8 cellular contexts compared by ENCODE assay signal in the genomic region with DNA sequence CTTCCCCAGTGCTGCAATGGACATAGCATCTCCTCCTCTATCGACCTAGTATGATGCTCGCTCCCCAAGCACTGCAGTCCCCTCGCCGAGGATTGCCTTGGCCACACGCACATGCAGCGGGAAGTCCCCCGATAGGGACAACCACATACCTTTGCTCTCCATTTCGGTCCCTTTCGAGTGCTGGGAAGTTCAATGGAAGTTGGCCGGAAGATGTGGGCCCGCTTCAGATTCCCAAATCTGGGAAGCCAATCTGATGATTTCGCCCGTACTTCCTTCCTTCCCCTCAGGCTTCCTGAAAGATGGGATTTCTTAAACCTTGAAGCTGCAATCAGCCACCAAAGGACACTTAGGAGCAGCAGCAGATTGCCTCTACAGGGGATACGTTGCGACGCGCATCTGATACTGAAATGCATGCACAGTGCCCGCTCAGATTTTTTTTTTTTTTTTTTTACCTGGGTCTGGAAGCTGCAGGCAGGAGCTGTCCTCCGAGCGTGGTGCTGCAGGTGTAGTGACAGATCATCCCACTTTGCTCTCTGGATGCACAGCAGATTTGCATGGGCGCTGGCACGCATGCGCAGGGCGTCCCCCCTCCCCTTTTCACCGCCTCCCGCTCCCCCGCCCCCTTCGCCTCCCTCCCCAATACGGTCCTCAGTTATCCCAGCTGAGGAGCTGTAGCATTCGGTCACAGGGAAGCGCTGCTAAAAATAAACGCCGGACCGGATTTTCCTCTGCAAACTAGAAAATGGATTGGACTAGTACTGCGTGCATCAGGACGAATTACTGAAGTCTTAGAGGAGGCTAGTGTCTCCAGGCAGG. TPM values are rescaled to one million over a fixed set of nuclear protein-coding genes. Genes with fewer than 3 reads are reported as not detected.
A peak's percentile ranks its signal among the peaks of the same experiment; 100 is the strongest.
DNase-seq lines count a peak whose midpoint lies in the region; ATAC-seq and TF ChIP-seq lines count a peak whose summit lies in the region.

A gene (minus strand): TSS at position 510 of the 816 bp plus-strand sequence.

- H3K4me3 ChIP-seq in BE2C (ENCODE audit: low read depth, low read length) (peak within 1 kb of the TSS; percentile 50), LNCaP clone FGC (ENCODE audit: low read depth, low read length) (peak within 1 kb of the TSS; percentile 17; the same call in 1 of the 2 replicates), fibroblast of the aortic adventitia (ENCODE audit: low read depth, low read length) (peak within 1 kb of the TSS; percentile 32)

- peak; percentile 80 for DNase-seq in BE2C
- peak; percentile 80 for DNase-seq in LNCaP clone FGC (ENCODE audit: low read depth)
- peak; percentile 76 for DNase-seq in SK-N-DZ (ENCODE audit: low spot score)
- peak; percentile 30 for DNase-seq in fibroblast of the aortic adventitia (ENCODE audit: low read depth)
- peak; percentile 95 for DNase-seq in nephron progenitor cell
- DNase-seq in KG1 (lab: John Stamatoyannopoulos, UW) = no peak

- ATAC-seq in GM21447 (IDR thresholded peaks at IDR 0.05; ENCODE audit: unreplicated experiment) = no peak
- ATAC-seq in activated CD4-positive, CD25-positive, alpha-beta regulatory T cell treated with anti-CD3 and anti-CD28 coated beads, Interleukin-2, amount 50 U/mL, for 24 hours = no peak

- no peaks in the 10 kb centered on the region for H3K9me3 Mint-ChIP-seq in nephron progenitor cell

- TF ChIP-seq CTCF in BE2C (IDR thresholded peaks at IDR 0.05; ENCODE audit: low read depth, low read length) (no peak), LNCaP clone FGC (IDR thresholded peaks at IDR 0.05; ENCODE audit: control insufficient read depth, extremely low read depth, insufficient read depth) (no peak), fibroblast of the aortic adventitia (IDR thresholded peaks at IDR 0.05; ENCODE audit: insufficient read depth, low read length) (no peak), nephron progenitor cell (IDR thresholded peaks at IDR 0.05) (no peak)

- peaks cover 53% of the 10 kb centered on the region for H3K27me3 Mint-ChIP-seq in nephron progenitor cell (ENCODE audit: low read depth, poor library complexity)

- H3K4me1 ChIP-seq in BE2C = no peaks in the 10 kb centered on the region

- H3K9me3 ChIP-seq in BE2C = no peaks in the 10 kb centered on the region

- no peaks in the 10 kb centered on the region for H3K36me3 ChIP-seq in BE2C

- peak within 1 kb of the TSS; percentile 76 for H3K4me3 Mint-ChIP-seq in nephron progenitor cell

- no peak within 1 kb of the TSS for H3K27ac Mint-ChIP-seq in nephron progenitor cell

- H3K27me3 ChIP-seq in BE2C = peaks cover 5% of the 10 kb centered on the region

- H3K4me1 Mint-ChIP-seq in nephron progenitor cell = peaks cover 16% of the 10 kb centered on the region

- H3K36me3 Mint-ChIP-seq in nephron progenitor cell (ENCODE audit: low read depth) = no peaks in the 10 kb centered on the region

RNA-seq across cellular contexts. Expression of the gene that starts here (rescaled TPM):
- not detected for polyA plus RNA-seq in BE2C (2012; ENCODE audit: insufficient read depth, insufficient read length, low read depth)
- not detected in 2 replicates for polyA plus RNA-seq in SK-N-DZ (2014; cell fraction: cytosol; rRNA removed)
- polyA plus RNA-seq in SK-N-DZ (2014; cell fraction: nucleus; rRNA removed) = 0.36 TPM in 1 of 2 replicates, not detected in the other
- 0.08 and 0.36 TPM in 2 replicates for total RNA-seq in fibroblast of the aortic adventitia (ENCODE audit: low replicate concordance)

Comparison
In these comparisons a context has a peak if more than half of its experiments do, and no peak if none do; other contexts are left out.
1. Peak in DNase-seq and H3K4me3 ChIP-seq in fibroblast of the aortic adventitia; RNA of the gene not detected or under 1 TPM.